Comparison of ENCODE assay signal across 10 cellular contexts in the genomic region with DNA sequence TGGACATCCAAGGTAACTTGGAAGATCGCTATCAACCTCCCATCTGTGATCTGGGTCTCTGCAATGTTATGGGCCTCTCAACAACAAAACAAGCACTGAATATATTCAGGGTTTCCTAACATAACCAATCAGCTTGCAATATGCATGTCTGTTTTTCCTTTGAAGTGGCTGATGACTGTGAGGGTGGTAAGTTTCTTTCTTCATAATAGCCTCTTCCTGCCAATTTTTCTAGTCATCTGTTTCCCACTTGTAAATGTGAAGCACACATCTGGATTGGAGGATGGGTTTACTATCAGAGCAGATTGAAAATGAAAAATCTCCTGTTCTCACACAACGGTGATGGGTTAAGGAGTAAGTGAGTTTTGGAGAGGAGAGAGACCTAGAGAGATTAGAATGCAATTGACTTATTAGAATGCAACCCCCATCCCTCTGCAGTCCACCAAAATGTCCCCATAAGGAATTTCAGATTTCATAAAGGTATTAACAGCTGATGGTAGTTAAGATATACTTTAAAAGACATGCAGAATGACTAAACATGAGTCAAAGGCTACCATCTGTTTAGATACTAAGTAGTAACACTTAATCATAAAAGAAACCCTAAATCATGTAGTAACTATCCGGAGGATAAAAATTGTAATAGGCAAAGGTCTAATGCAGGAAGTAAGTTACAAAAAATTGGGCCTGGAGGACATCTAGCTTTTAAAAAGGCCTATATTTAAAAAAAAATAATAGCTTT. TPM values are rescaled to one million over a fixed set of nuclear protein-coding genes. Genes with fewer than 3 reads are reported as not detected.
DNase-seq lines count a peak whose midpoint lies in the region; ATAC-seq and TF ChIP-seq lines count a peak whose summit lies in the region.
"Had no signal": no experiment of that assay in that cellular context is flagged by ENCODE, and none has a peak within 500 bp of the region (broad histone marks: within the 10 kb centered on the region; RNA-seq: fewer than 3 reads in every experiment).

No MANE protein-coding gene starts in this region.

- no peak for TF ChIP-seq CTCF in GM13976 (IDR thresholded peaks at IDR 0.05; ENCODE audit: borderline replicate concordance, control extremely low read depth, extremely low read depth, insufficient read depth, missing control alignments)

- ATAC-seq in HG02571 (IDR thresholded peaks at IDR 0.05; ENCODE audit: unreplicated experiment), result no peak

- H3K27ac Mint-ChIP-seq in activated CD4-positive, alpha-beta memory T cell treated with anti-CD3 and anti-CD28 coated beads, Interleukin-2, amount 10 ng/mL, durations not matched to agents 7 days and 5 days, result peak overlapping the region; percentile 85
- H3K27ac Mint-ChIP-seq: nephron had no signal

- DNase-seq in AG08396 (ENCODE audit: low spot score) (peak; percentile 45), GM13976 (ENCODE audit: low spot score) (peak; percentile 40), fibroblast of the conjunctiva (ENCODE audit: low read depth) (peak; percentile 63), glomerular visceral epithelial cell (ENCODE audit: extremely low spot score) (no peak), NCI-H510A (lab: John Stamatoyannopoulos, UW) (no peak), NCI-H510A treated with DMSO at 0.1 percent for 48 hours (lab: John Stamatoyannopoulos, UW) (no peak)
- no peak for DNase-seq in activated CD4-positive, alpha-beta memory T cell treated with anti-CD3 and anti-CD28 coated beads, Interleukin-2, amount 10 ng/mL, durations not matched to agents 7 days and 5 days
- DNase-seq: NCI-H2029 had no signal

- POLR2A ChIA-PET in activated CD4-positive, alpha-beta memory T cell treated with anti-CD3 and anti-CD28 coated beads, Interleukin-2, amount 10 ng/mL, durations not matched to agents 7 days and 5 days (lab: Charles Lee), result interaction anchor here (1.0 to 1.6 kb wide), 5 partner anchors 11 to 60 kb away, joined by 3 to 5 read pairs (median 4); no protein-coding TSS in a partner anchor

- in situ Hi-C loops in GM13976 (cut with MboI; ENCODE audit: low sequenced_read_pairs, unreplicated experiment), result no loop called here

- CTCF ChIA-PET in activated CD4-positive, alpha-beta memory T cell treated with anti-CD3 and anti-CD28 coated beads, Interleukin-2, amount 10 ng/mL, durations not matched to agents 7 days and 5 days (lab: Charles Lee), result interaction anchor here (0.8 to 4.2 kb wide), 5 partner anchors 10 to 134 kb away, joined by 3 to 19 read pairs (median 4); no protein-coding TSS in a partner anchor

- H3K36me3 Mint-ChIP-seq in activated CD4-positive, alpha-beta memory T cell treated with anti-CD3 and anti-CD28 coated beads, Interleukin-2, amount 10 ng/mL, durations not matched to agents 7 days and 5 days (ENCODE audit: low read depth), result peaks cover 76% of the 10 kb centered on the region

- H3K27me3 Mint-ChIP-seq in activated CD4-positive, alpha-beta memory T cell treated with anti-CD3 and anti-CD28 coated beads, Interleukin-2, amount 10 ng/mL, durations not matched to agents 7 days and 5 days, result no peaks in the 10 kb centered on the region

- no peaks in the 10 kb centered on the region for H3K9me3 Mint-ChIP-seq in activated CD4-positive, alpha-beta memory T cell treated with anti-CD3 and anti-CD28 coated beads, Interleukin-2, amount 10 ng/mL, durations not matched to agents 7 days and 5 days
- H3K9me3 Mint-ChIP-seq: nephron had no signal

- peak overlapping the region; percentile 61 for H3K4me3 Mint-ChIP-seq in activated CD4-positive, alpha-beta memory T cell treated with anti-CD3 and anti-CD28 coated beads, Interleukin-2, amount 10 ng/mL, durations not matched to agents 7 days and 5 days
- H3K4me3 Mint-ChIP-seq: nephron had no signal

- peaks cover 22% of the 10 kb centered on the region for H3K4me1 Mint-ChIP-seq in activated CD4-positive, alpha-beta memory T cell treated with anti-CD3 and anti-CD28 coated beads, Interleukin-2, amount 10 ng/mL, durations not matched to agents 7 days and 5 days
- H3K4me1 Mint-ChIP-seq: nephron had no signal

RNA-seq across cellular contexts. Expression of a gene that starts 58.4 kb away (rescaled TPM):
- total RNA-seq in activated CD4-positive, alpha-beta memory T cell treated with anti-CD3 and anti-CD28 coated beads, Interleukin-2, amount 10 ng/mL, durations not matched to agents 7 days and 5 days, result 1 to 10 TPM; 6.1 to 6.9 TPM

Comparison
In these comparisons a context has a peak if more than half of its experiments do, and no peak if none do; other contexts are left out.
1. DNase-seq: peak in AG08396 (single experiment), GM13976 (single experiment) and fibroblast of the conjunctiva (single experiment); none in activated CD4-positive, alpha-beta memory T cell treated with anti-CD3 and anti-CD28 coated beads, Interleukin-2, amount 10 ng/mL, durations not matched to agents 7 days and 5 days (single experiment), glomerular visceral epithelial cell (single experiment), NCI-H510A (single experiment) and NCI-H510A treated with DMSO at 0.1 percent for 48 hours (single experiment).